Comparison of ENCODE assay signal across 1 cellular context in the genomic region with DNA sequence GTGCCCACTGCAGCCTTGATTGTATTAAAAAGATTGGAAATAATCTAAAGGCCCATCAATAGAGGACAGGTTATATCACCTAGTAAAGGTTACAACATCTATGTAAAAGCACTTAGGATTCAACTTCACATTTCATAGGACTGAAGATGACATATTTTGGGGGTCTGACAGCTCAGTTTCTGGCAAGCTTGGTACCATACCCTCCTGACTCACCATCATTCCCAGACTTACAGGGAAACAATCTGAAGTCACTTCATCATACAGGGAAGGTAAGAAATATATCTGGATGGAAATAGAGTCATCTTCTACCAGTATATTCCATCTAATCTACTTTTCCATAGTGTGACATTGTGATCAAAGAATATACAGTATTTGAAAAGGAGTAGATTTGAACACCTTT.
TF ChIP-seq lines count a peak whose summit lies in the region.

No MANE protein-coding gene starts in this region.

TF ChIP-seq in IMR-90, 13 proteins besides CTCF, POLR2A, EP300 and RAD21 (continued from another document):
- no peak for TF ChIP-seq MXI1 (IDR thresholded peaks at IDR 0.05; ENCODE audit: borderline replicate concordance, low read depth, low read length)
- TF ChIP-seq FOS (IDR thresholded peaks at IDR 0.05; ENCODE audit: low read depth, low read length), result no peak
- TF ChIP-seq, protein P1, sequence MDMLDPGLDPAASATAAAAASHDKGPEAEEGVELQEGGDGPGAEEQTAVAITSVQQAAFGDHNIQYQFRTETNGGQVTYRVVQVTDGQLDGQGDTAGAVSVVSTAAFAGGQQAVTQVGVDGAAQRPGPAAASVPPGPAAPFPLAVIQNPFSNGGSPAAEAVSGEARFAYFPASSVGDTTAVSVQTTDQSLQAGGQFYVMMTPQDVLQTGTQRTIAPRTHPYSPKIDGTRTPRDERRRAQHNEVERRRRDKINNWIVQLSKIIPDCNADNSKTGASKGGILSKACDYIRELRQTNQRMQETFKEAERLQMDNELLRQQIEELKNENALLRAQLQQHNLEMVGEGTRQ (IDR thresholded peaks at IDR 0.05; ENCODE audit: low read depth, low read length), result no peak
- TF ChIP-seq CEBPB (IDR thresholded peaks at IDR 0.05; ENCODE audit: low read depth, low read length), result no peak
- no peak for TF ChIP-seq SMC3 (IDR thresholded peaks at IDR 0.05; ENCODE audit: low read depth, low read length)
TF ChIP-seq in IMR-90: peak in this region for 0.
